7 cellular contexts compared by ENCODE assay signal in the genomic region with DNA sequence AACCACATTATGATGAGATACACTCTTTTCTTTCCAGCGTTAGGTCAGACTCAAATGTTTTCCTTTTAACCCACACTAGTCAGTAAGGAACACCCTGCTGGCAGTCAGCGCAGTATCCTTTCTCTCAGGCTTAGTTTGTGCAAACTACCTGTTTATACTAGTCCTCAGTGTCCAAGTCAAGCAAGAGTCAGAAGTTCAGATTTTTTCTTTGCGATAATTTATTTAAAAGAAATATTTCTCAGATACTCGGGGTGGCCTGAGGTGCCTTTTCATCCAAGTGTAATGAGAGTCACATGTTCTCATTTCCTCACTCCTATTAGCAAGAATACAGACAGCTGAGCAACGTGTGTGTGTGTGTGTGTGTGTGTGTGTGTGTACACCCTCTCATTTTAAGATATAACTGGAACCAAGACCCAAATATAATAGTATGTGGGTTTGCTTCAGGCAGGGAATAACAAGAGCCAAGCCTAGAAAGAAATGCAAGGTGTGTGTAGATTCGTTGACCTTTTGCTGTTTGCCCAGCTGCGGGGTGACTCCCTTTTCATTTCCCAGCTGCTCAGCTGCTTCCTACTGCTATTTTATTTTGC.
DNase-seq lines count a peak whose midpoint lies in the region; ATAC-seq and TF ChIP-seq lines count a peak whose summit lies in the region.

No MANE protein-coding gene starts in this region.

- H3K79me2 ChIP-seq in PC-3 (ENCODE audit: low read length) = 0 out of 2 replicates have a peak, but pooled peaks cover 4% of the 10 kb centered on the region

- no peaks in the 10 kb centered on the region for H3K9me2 ChIP-seq in PC-3 (replicated peaks; ENCODE audit: low read length)

- CTCF ChIA-PET in PC-3 (lab: Charles Lee) = no interaction called here

- TF ChIP-seq CTCF in upper lobe of right lung (IDR thresholded peaks at IDR 0.05) (no peak), PC-3 (conservative IDR thresholded peaks at IDR 0.05; ENCODE audit: low read depth, low read length) (no peak)

- no TSS peak for BruUV-seq in PC-3 (replicated peaks; lab: Mats Ljungman, UMichigan)

- H3K4me3 ChIP-seq in upper lobe of right lung (no peak overlapping the region), PC-3 (ENCODE audit: low read length) (no peak overlapping the region)

- DNase-seq in NCI-H146 (lab: John Stamatoyannopoulos, UW) (peak; percentile 97), brain pericyte (ENCODE audit: low read depth, low spot score) (peak; percentile 46), left colon (peak; percentile 49 to 58), upper lobe of right lung (no peak), PC-3 (no peak), T-helper 9 cell (no peak)

- no peaks in the 10 kb centered on the region for H3K4me1 ChIP-seq in upper lobe of right lung
- H3K4me1 ChIP-seq in PC-3 (ENCODE audit: insufficient read depth, low read length) = 0 out of 2 replicates have a peak, but pooled peaks cover 8% of the 10 kb centered on the region

- H2AFZ ChIP-seq in PC-3 (ENCODE audit: low read length) = no peak overlapping the region

- peak overlapping the region; percentile 4 for H3K27ac ChIP-seq in upper lobe of right lung
- H3K27ac ChIP-seq in PC-3 (ENCODE audit: low read length) = no peak overlapping the region

- no peaks in the 10 kb centered on the region for H3F3A ChIP-seq in PC-3 (ENCODE audit: low read length, unreplicated experiment)

- H3K36me3 ChIP-seq in upper lobe of right lung (no peaks in the 10 kb centered on the region), PC-3 (ENCODE audit: low read depth, low read length) (peaks cover 9% of the 10 kb centered on the region; the same call in 1 of the 2 replicates)

- H4K20me1 ChIP-seq in PC-3 (ENCODE audit: low read length) = no peaks in the 10 kb centered on the region

- no peaks in the 10 kb centered on the region for H3K9me3 ChIP-seq in upper lobe of right lung
- H3K9me3 ChIP-seq in PC-3 (ENCODE audit: low read length) = no peaks in the 10 kb centered on the region

- POLR2A ChIA-PET in PC-3 (lab: Charles Lee; ENCODE audit: unreplicated experiment) = interaction anchor here (0.5 kb wide), 1 partner anchor 16 kb away, joined by 4 read pairs; no protein-coding TSS in a partner anchor

- intact Hi-C loops in left colon (cut with DNase I, micrococcal nuclease) = no loop called here
- intact Hi-C loops in upper lobe of right lung (cut with DNase I) = no loop called here
- intact Hi-C loops in PC-3 (cut with micrococcal nuclease) = no loop called here

- ATAC-seq in left colon = peak; percentile 95
- peak; percentile 34 for ATAC-seq in upper lobe of right lung
- no peak for ATAC-seq in PC-3
- ATAC-seq in HG02759 (IDR thresholded peaks at IDR 0.05; ENCODE audit: unreplicated experiment) = no peak

- H3K9ac ChIP-seq in PC-3 (ENCODE audit: low read length) = no peak overlapping the region

- H3K27me3 ChIP-seq in upper lobe of right lung (no peaks in the 10 kb centered on the region), PC-3 (ENCODE audit: low read length) (no peaks in the 10 kb centered on the region)

- H3K4me2 ChIP-seq in PC-3 (ENCODE audit: low read length) = no peak overlapping the region

Comparison
In these comparisons a context has a peak if more than half of its experiments do, and no peak if none do; other contexts are left out.
1. DNase-seq: peak in NCI-H146 (single experiment), brain pericyte (single experiment) and left colon (2 of 2); none in upper lobe of right lung (single experiment), PC-3 (single experiment) and T-helper 9 cell (single experiment).
2. ATAC-seq: peak in left colon (single experiment) and upper lobe of right lung (single experiment); none in PC-3 (single experiment) and HG02759 (single experiment).